Comparison of ENCODE assay signal across 1 cellular context in the genomic region with DNA sequence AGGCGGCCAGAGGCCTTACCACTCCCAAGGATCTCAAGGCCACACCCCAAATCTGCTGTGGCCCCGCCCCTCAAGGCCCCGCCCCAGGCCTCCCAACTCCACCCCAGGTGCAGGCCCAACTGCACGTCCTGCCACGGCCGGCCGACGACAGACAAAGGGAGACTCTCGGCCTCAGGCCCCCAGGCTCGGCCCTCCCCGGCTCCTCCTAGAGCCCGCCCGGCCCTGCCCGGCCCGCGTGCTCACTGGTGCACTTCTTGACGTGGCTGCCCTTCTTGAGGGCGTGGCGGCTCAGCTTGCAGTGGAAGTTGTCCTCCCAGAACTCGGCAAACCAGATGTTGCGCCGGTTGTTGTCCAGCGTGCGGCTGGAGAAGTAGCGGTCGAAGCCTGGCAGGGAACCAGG.
TF ChIP-seq lines count a peak whose summit lies in the region.

No MANE protein-coding gene starts in this region.

TF ChIP-seq in GM12878, 131 proteins besides CTCF, POLR2A, EP300 and RAD21 (continued from another document):
- TF ChIP-seq PRDM15 (CRISPR knock-in tag; IDR thresholded peaks at IDR 0.05) = no peak
